In genomic region chr17:49022391-49022941, GRCh38 we compare ENCODE assay signal across 10 cellular contexts. TPM values are rescaled to one million over a fixed set of nuclear protein-coding genes. Genes with fewer than 3 reads are reported as not detected.
A peak's percentile ranks its signal among the peaks of the same experiment; 100 is the strongest.
DNase-seq lines count a peak whose midpoint lies in the region; TF ChIP-seq lines count a peak whose summit lies in the region.
"Had no signal": no experiment of that assay in that cellular context is flagged by ENCODE, and none has a peak within 500 bp of the region (broad histone marks: within the 10 kb centered on the region; RNA-seq: fewer than 3 reads in every experiment).

No MANE protein-coding gene starts in this region.

- peaks cover 28% of the 10 kb centered on the region for H3K4me1 ChIP-seq in HEK293 (ENCODE audit: control insufficient read depth, insufficient read depth, low read length)
- H3K4me1 ChIP-seq in iPS-18a (ENCODE audit: control insufficient read depth, low read depth, low read length): peaks cover 53% of the 10 kb centered on the region
- peaks cover 7 to 13% of the 10 kb centered on the region in 2 donors for H3K4me1 ChIP-seq in thyroid gland

- peak overlapping the region; percentile 42 for H3K9ac ChIP-seq in iPS-18a (ENCODE audit: low read length)

- H3K36me3 ChIP-seq in HEK293 (ENCODE audit: control insufficient read depth in 2 of 2, insufficient read depth in 1 of 2, low read length in 2 of 2) (peaks cover 43 to 49% of the 10 kb centered on the region in 2 experiments), iPS-18a (ENCODE audit: control insufficient read depth, low read depth, low read length) (peaks cover 40% of the 10 kb centered on the region), thyroid gland (no peaks in the 10 kb centered on the region)

- H3K9me3 ChIP-seq in HEK293 (ENCODE audit: control insufficient read depth, insufficient read depth, low read depth, low read length): no peaks in the 10 kb centered on the region
- H3K9me3 ChIP-seq in iPS-18a (ENCODE audit: control insufficient read depth, low read depth, low read length): no peaks in the 10 kb centered on the region
- H3K9me3 ChIP-seq in thyroid gland: no peaks in the 10 kb centered on the region

- intact Hi-C loops in thyroid gland (cut with DNase I): no loop called here

- POLR2A ChIA-PET in HEK293 (lab: Yijun Ruan, JAX): interaction anchor here (1.7 kb wide), 1 partner anchor 26 kb away, joined by 11 read pairs; no protein-coding TSS in a partner anchor

- H3K27me3 ChIP-seq in iPS-18a (ENCODE audit: control insufficient read depth, insufficient read depth, low read length) (no peaks in the 10 kb centered on the region), thyroid gland (no peaks in the 10 kb centered on the region)

- TF ChIP-seq CTCF in HEK293 (tag by site-specific recombination; IDR thresholded peaks at IDR 0.05) (no peak), thyroid gland (IDR thresholded peaks at IDR 0.05) (no peak)

- DNase-seq in astrocyte of the hippocampus (ENCODE audit: low read depth, low spot score) (peak; percentile 93), thyroid gland (peak; percentile 57 to 68), NCI-H1048 (lab: John Stamatoyannopoulos, UW) (no peak), NCI-H510A (lab: John Stamatoyannopoulos, UW) (no peak), SIG-M5 treated with dmso at 0.1 percent for 504 hours (lab: John Stamatoyannopoulos, UW; ENCODE audit: unreplicated experiment) (no peak)

- WGBS in thyroid gland, 2 donors: 54 to 64% methylated on average over 6 of the region's 6 CpGs

- H3K4me3 ChIP-seq in HEK293 (ENCODE audit: low read depth, low read length): no peak overlapping the region
- H3K4me3 ChIP-seq in iPS-18a (ENCODE audit: low read length): peak overlapping the region; percentile 0
- H3K4me3 ChIP-seq in thyroid gland (replicated peaks in 1 of 3): no peak overlapping the region

- TF ChIP-seq POLR2A in thyroid gland (IDR thresholded peaks at IDR 0.05): no peak

- CTCF ChIA-PET in HEK293 (lab: Yijun Ruan, JAX): interaction anchor here (1.2 to 1.7 kb wide), 2 partner anchors 10 to 25 kb away, joined by 3 to 9 read pairs; partner anchors contain the start of gene IGF2BP1

- 0 out of 2 replicates have a peak overlapping the region, but pooled peaks have one; percentile 24 for H3K27ac ChIP-seq in HEK293 (ENCODE audit: extremely low read depth, low read depth, low read length)
- peak overlapping the region; percentile 44 for H3K27ac ChIP-seq in iPS-18a (ENCODE audit: low read length)
- H3K27ac ChIP-seq in thyroid gland: no peak overlapping the region
- H3K27ac ChIP-seq: epithelial cell of prostate had no signal

TF ChIP-seq in HEK293, 187 proteins besides CTCF, POLR2A, EP300 and RAD21:
- TF ChIP-seq ZIC2 (tag by site-specific recombination; IDR thresholded peaks at IDR 0.05): peak; percentile 17; the same call in 1 of the 2 replicates
- TF ChIP-seq, protein P1, sequence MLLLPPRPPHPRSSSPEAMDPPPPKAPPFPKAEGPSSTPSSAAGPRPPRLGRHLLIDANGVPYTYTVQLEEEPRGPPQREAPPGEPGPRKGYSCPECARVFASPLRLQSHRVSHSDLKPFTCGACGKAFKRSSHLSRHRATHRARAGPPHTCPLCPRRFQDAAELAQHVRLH (tag by site-specific recombination; IDR thresholded peaks at IDR 0.05): no peak
- no peak for TF ChIP-seq ZNF398 (tag by site-specific recombination; IDR thresholded peaks at IDR 0.05)
- TF ChIP-seq ZNF350 (tag by site-specific recombination; IDR thresholded peaks at IDR 0.05): no peak
- no peak for TF ChIP-seq HIC1 (tag by site-specific recombination; IDR thresholded peaks at IDR 0.05)
- no peak for TF ChIP-seq INSM2 (tag by site-specific recombination; IDR thresholded peaks at IDR 0.05)
- peak; percentile 83 for TF ChIP-seq ZBTB48 (tag by site-specific recombination; IDR thresholded peaks at IDR 0.05)
- no peak for TF ChIP-seq ZNF521 (tag by site-specific recombination; IDR thresholded peaks at IDR 0.05)
- no peak for TF ChIP-seq ZSCAN5A (tag by site-specific recombination; IDR thresholded peaks at IDR 0.05)
- 0 out of 2 replicates have a peak, but pooled peaks have one; percentile 19 for TF ChIP-seq KLF1 (tag by site-specific recombination; IDR thresholded peaks at IDR 0.05)
- no peak for TF ChIP-seq ZNF423 (tag by site-specific recombination; IDR thresholded peaks at IDR 0.05)
- TF ChIP-seq GLI4 (tag by site-specific recombination; IDR thresholded peaks at IDR 0.05): no peak
- no peak for TF ChIP-seq ZNF155 (tag by site-specific recombination; IDR thresholded peaks at IDR 0.05)
- no peak for TF ChIP-seq ZNF629 (tag by site-specific recombination; IDR thresholded peaks at IDR 0.05)
- TF ChIP-seq, protein P2, sequence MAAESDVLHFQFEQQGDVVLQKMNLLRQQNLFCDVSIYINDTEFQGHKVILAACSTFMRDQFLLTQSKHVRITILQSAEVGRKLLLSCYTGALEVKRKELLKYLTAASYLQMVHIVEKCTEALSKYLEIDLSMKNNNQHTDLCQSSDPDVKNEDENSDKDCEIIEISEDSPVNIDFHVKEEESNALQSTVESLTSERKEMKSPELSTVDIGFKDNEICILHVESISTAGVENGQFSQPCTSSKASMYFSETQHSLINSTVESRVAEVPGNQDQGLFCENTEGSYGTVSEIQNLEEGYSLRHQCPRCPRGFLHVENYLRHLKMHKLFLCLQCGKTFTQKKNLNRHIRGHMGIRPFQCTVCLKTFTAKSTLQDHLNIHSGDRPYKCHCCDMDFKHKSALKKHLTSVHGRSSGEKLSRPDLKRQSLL (tag by site-specific recombination; IDR thresholded peaks at IDR 0.05): no peak
- TF ChIP-seq IKZF3 (tag by site-specific recombination; IDR thresholded peaks at IDR 0.05): peak; percentile 77

RNA-seq across cellular contexts. Expression of gene IGF2BP1, which starts 25.3 kb away (rescaled TPM):
- under 1 TPM in 2 of 4 donors, not detected in 2; 0.33 to 0.94 TPM for total RNA-seq in thyroid gland

RNA-seq across cellular contexts. Expression of gene GIP, which starts 54.1 kb away (rescaled TPM):
- total RNA-seq in thyroid gland: not detected
- total RNA-seq: activated T-helper 2 cell treated with anti-CD3 and anti-CD28 coated beads, Interferon-gamma antibody, Interleukin-2, Interleukin-4, amounts not matched to agents 10 μg/mL and 5 μg/mL and 100 μg/mL, durations not matched to agents 14 hours and 24 hours and 36 hours; mucosa of gallbladder had no signal

Comparison
In these comparisons a context has a peak if more than half of its experiments do, and no peak if none do; other contexts are left out.
1. H3K27ac ChIP-seq: peak in HEK293 (single experiment) and iPS-18a (single experiment); none in thyroid gland (0 of 3).
2. DNase-seq: peak in astrocyte of the hippocampus (single experiment) and thyroid gland (2 of 2); none in NCI-H1048 (single experiment), NCI-H510A (single experiment) and SIG-M5 treated with dmso at 0.1 percent for 504 hours (single experiment).